17 cellular contexts compared by ENCODE assay signal in genomic region chr6:548517-548916, GRCh38.
DNase-seq lines count a peak whose midpoint lies in the region; ATAC-seq and TF ChIP-seq lines count a peak whose summit lies in the region.
"Had no signal": no experiment of that assay in that cellular context is flagged by ENCODE, and none has a peak within 500 bp of the region (broad histone marks: within the 10 kb centered on the region; RNA-seq: fewer than 3 reads in every experiment).

No MANE protein-coding gene starts in this region.

- H3K27me3 ChIP-seq in gastrocnemius medialis, result no peaks in the 10 kb centered on the region
- H3K27me3 ChIP-seq: BLaER1 treated with 17β-estradiol and CSF1 and Interleukin-3, amounts not matched to agents 10 nM and 100 nM; heart right ventricle; right lobe of liver; tibial artery had no signal

- peaks cover 0 to 40% of the 10 kb centered on the region in 2 donors for H3K36me3 ChIP-seq in gastrocnemius medialis

- peak overlapping the region; percentile 74 for H3K27ac Mint-ChIP-seq in activated CD8-positive, alpha-beta memory T cell treated with anti-CD3 and anti-CD28 coated beads, Interleukin-2, amount 10 ng/mL, durations not matched to agents 7 days and 5 days
- peak overlapping the region; percentile 91 for H3K27ac Mint-ChIP-seq in T-helper 2 cell treated with Interferon-gamma antibody and Interleukin-4, amounts not matched to agents 5 μg/mL and 100 μg/mL, for 36 hours
- H3K27ac Mint-ChIP-seq in activated naive CD4-positive, alpha-beta T cell treated with anti-CD3 and anti-CD28 coated beads, Interleukin-2, amount 50 U/mL, for 72 hours, result peak overlapping the region; percentile 95

- H3K4me3 ChIP-seq in gastrocnemius medialis, result no peak overlapping the region
- H3K4me3 ChIP-seq: BLaER1 treated with 17β-estradiol and CSF1 and Interleukin-3, amounts not matched to agents 10 nM and 100 nM; GM23248; heart right ventricle; lung; right lobe of liver; tibial artery had no signal

- peaks cover 54% of the 10 kb centered on the region for H3K4me1 Mint-ChIP-seq in activated CD8-positive, alpha-beta memory T cell treated with anti-CD3 and anti-CD28 coated beads, Interleukin-2, amount 10 ng/mL, durations not matched to agents 7 days and 5 days
- peaks cover 62% of the 10 kb centered on the region for H3K4me1 Mint-ChIP-seq in T-helper 2 cell treated with Interferon-gamma antibody and Interleukin-4, amounts not matched to agents 5 μg/mL and 100 μg/mL, for 36 hours (ENCODE audit: low read depth)

- TF ChIP-seq CTCF in gastrocnemius medialis (IDR thresholded peaks at IDR 0.05 in 4 of 5, conservative IDR thresholded peaks at IDR 0.05 in 1 of 5), result no peak

- no peaks in the 10 kb centered on the region for H3K9me3 ChIP-seq in gastrocnemius medialis
- H3K9me3 ChIP-seq: BLaER1 treated with 17β-estradiol and CSF1 and Interleukin-3, amounts not matched to agents 10 nM and 100 nM; heart right ventricle; right lobe of liver; tibial artery had no signal

- in situ Hi-C loops in gastrocnemius medialis (cut with MboI; ENCODE audit: low sequenced_read_pairs in 4 of 4), result no loop called here

- H3K27ac ChIP-seq in gastrocnemius medialis, result no peak overlapping the region
- H3K27ac ChIP-seq: BLaER1 treated with 17β-estradiol and CSF1 and Interleukin-3, amounts not matched to agents 10 nM and 100 nM; GM23248; heart right ventricle; right lobe of liver; tibial artery had no signal

- no peaks in the 10 kb centered on the region for H3K9me3 Mint-ChIP-seq in activated CD8-positive, alpha-beta memory T cell treated with anti-CD3 and anti-CD28 coated beads, Interleukin-2, amount 10 ng/mL, durations not matched to agents 7 days and 5 days (ENCODE audit: low read depth)
- no peaks in the 10 kb centered on the region for H3K9me3 Mint-ChIP-seq in T-helper 2 cell treated with Interferon-gamma antibody and Interleukin-4, amounts not matched to agents 5 μg/mL and 100 μg/mL, for 36 hours
- H3K9me3 Mint-ChIP-seq in activated naive CD4-positive, alpha-beta T cell treated with anti-CD3 and anti-CD28 coated beads, Interleukin-2, amount 50 U/mL, for 72 hours, result peaks cover 0 to 2% of the 10 kb centered on the region in 2 donors

- peaks cover 21% of the 10 kb centered on the region for H3K36me3 Mint-ChIP-seq in activated CD8-positive, alpha-beta memory T cell treated with anti-CD3 and anti-CD28 coated beads, Interleukin-2, amount 10 ng/mL, durations not matched to agents 7 days and 5 days
- H3K36me3 Mint-ChIP-seq in T-helper 2 cell treated with Interferon-gamma antibody and Interleukin-4, amounts not matched to agents 5 μg/mL and 100 μg/mL, for 36 hours (ENCODE audit: low read depth), result peaks cover 23% of the 10 kb centered on the region
- H3K36me3 Mint-ChIP-seq in activated naive CD4-positive, alpha-beta T cell treated with anti-CD3 and anti-CD28 coated beads, Interleukin-2, amount 50 U/mL, for 72 hours, result peaks cover 15 to 43% of the 10 kb centered on the region in 2 donors

- peak overlapping the region; percentile 34 for H3K4me3 Mint-ChIP-seq in activated CD8-positive, alpha-beta memory T cell treated with anti-CD3 and anti-CD28 coated beads, Interleukin-2, amount 10 ng/mL, durations not matched to agents 7 days and 5 days
- peak overlapping the region; percentile 76 for H3K4me3 Mint-ChIP-seq in T-helper 2 cell treated with Interferon-gamma antibody and Interleukin-4, amounts not matched to agents 5 μg/mL and 100 μg/mL, for 36 hours

- ATAC-seq in activated CD8-positive, alpha-beta memory T cell treated with anti-CD3 and anti-CD28 coated beads, Interleukin-2, amount 10 ng/mL, durations not matched to agents 7 days and 5 days, result peak; percentile 85
- ATAC-seq in activated naive CD4-positive, alpha-beta T cell treated with anti-CD3 and anti-CD28 coated beads, Interleukin-2, amount 50 U/mL, for 72 hours, result peak; percentile 86 to 92
- ATAC-seq in HG03571 (IDR thresholded peaks at IDR 0.05; ENCODE audit: unreplicated experiment) (no peak), HG02588 (IDR thresholded peaks at IDR 0.05; ENCODE audit: unreplicated experiment) (no peak), gastrocnemius medialis (no peak)
- ATAC-seq: heart right ventricle, right lobe of liver had no signal

- H3K4me1 ChIP-seq in gastrocnemius medialis, result no peaks in the 10 kb centered on the region
- H3K4me1 ChIP-seq: heart right ventricle, right lobe of liver, tibial artery had no signal

- CTCF ChIA-PET in activated CD8-positive, alpha-beta memory T cell treated with anti-CD3 and anti-CD28 coated beads, Interleukin-2, amount 10 ng/mL, durations not matched to agents 7 days and 5 days (lab: Charles Lee), result interaction anchor here (0.9 to 1.4 kb wide), 5 partner anchors 9 to 364 kb away, joined by 3 to 5 read pairs (median 3); no protein-coding TSS in a partner anchor

- TF ChIP-seq POLR2A in gastrocnemius medialis (IDR thresholded peaks at IDR 0.05), result no peak

- no peaks in the 10 kb centered on the region for H3K27me3 Mint-ChIP-seq in activated CD8-positive, alpha-beta memory T cell treated with anti-CD3 and anti-CD28 coated beads, Interleukin-2, amount 10 ng/mL, durations not matched to agents 7 days and 5 days
- no peaks in the 10 kb centered on the region for H3K27me3 Mint-ChIP-seq in T-helper 2 cell treated with Interferon-gamma antibody and Interleukin-4, amounts not matched to agents 5 μg/mL and 100 μg/mL, for 36 hours (ENCODE audit: low read depth)

- intact Hi-C loops in gastrocnemius medialis (cut with DNase I; ENCODE audit: low total_unique reads), result no loop called here

- peak; percentile 73 for DNase-seq in activated CD8-positive, alpha-beta memory T cell treated with anti-CD3 and anti-CD28 coated beads, Interleukin-2, amount 10 ng/mL, durations not matched to agents 7 days and 5 days
- no peak for DNase-seq in activated CD8-positive, alpha-beta memory T cell treated with anti-CD3 and anti-CD28 coated beads, Interleukin-2, amount 50 U/mL, for 4 hours
- peak; percentile 72 for DNase-seq in T-helper 2 cell treated with Interferon-gamma antibody and Interleukin-4, amounts not matched to agents 5 μg/mL and 100 μg/mL, for 36 hours (ENCODE audit: low spot score)
- DNase-seq in activated naive CD4-positive, alpha-beta T cell treated with anti-CD3 and anti-CD28 coated beads, Interleukin-2, amount 50 U/mL, for 72 hours (ENCODE audit: low spot score in 2 of 2), result peak in 1 of 2 donors; percentile 40
- DNase-seq in stimulated activated CD4-positive, alpha-beta T cell treated with anti-CD3 and anti-CD28 coated beads, TNF-alpha, amount 100 ng/mL, for 24 hours (ENCODE audit: low read depth in 3 of 3), result peak in 2 of 3 experiments; percentile 17 to 59
- no peak for DNase-seq in gastrocnemius medialis
- DNase-seq: DMS53, GM23248, heart right ventricle, NCI-H1436, right lobe of liver, SHP77, tibial artery had no signal

Comparison
In these comparisons a context has a peak if more than half of its experiments do, and no peak if none do; other contexts are left out.
1. DNase-seq: peak in activated CD8-positive, alpha-beta memory T cell treated with anti-CD3 and anti-CD28 coated beads, Interleukin-2, amount 10 ng/mL, durations not matched to agents 7 days and 5 days (single experiment), T-helper 2 cell treated with Interferon-gamma antibody and Interleukin-4, amounts not matched to agents 5 μg/mL and 100 μg/mL, for 36 hours (single experiment) and stimulated activated CD4-positive, alpha-beta T cell treated with anti-CD3 and anti-CD28 coated beads, TNF-alpha, amount 100 ng/mL, for 24 hours (2 of 3); none in activated CD8-positive, alpha-beta memory T cell treated with anti-CD3 and anti-CD28 coated beads, Interleukin-2, amount 50 U/mL, for 4 hours (single experiment) and gastrocnemius medialis (0 of 2).
2. ATAC-seq: peak in activated CD8-positive, alpha-beta memory T cell treated with anti-CD3 and anti-CD28 coated beads, Interleukin-2, amount 10 ng/mL, durations not matched to agents 7 days and 5 days (single experiment) and activated naive CD4-positive, alpha-beta T cell treated with anti-CD3 and anti-CD28 coated beads, Interleukin-2, amount 50 U/mL, for 72 hours (2 of 2); none in HG03571 (single experiment), HG02588 (single experiment) and gastrocnemius medialis (0 of 2).
3. Peak in every context shown above with its lines, with median percentiles within 50 percentile points of each other: H3K27ac Mint-ChIP-seq.